ENCODE assay signal across 12 cellular contexts in genomic region chr1:31912839-31913239, GRCh38. TPM values are rescaled to one million over a fixed set of nuclear protein-coding genes. Genes with fewer than 3 reads are reported as not detected.
A peak's percentile ranks its signal among the peaks of the same experiment; 100 is the strongest.
DNase-seq lines count a peak whose midpoint lies in the region; ATAC-seq and TF ChIP-seq lines count a peak whose summit lies in the region.
"Had no signal": no experiment of that assay in that cellular context is flagged by ENCODE, and none has a peak within 500 bp of the region (broad histone marks: within the 10 kb centered on the region; RNA-seq: fewer than 3 reads in every experiment).

No MANE protein-coding gene starts in this region.

- H3K4me2 ChIP-seq in OCI-LY3 (ENCODE audit: low read length) = peak overlapping the region; percentile 46
- H3K4me2 ChIP-seq: GM23338 had no signal

- no peak for TF ChIP-seq CTCF in GM06990 (IDR thresholded peaks at IDR 0.05; ENCODE audit: insufficient read depth, low read length, poor library complexity, severe bottlenecking)
- TF ChIP-seq CTCF in OCI-LY3 (IDR thresholded peaks at IDR 0.05; ENCODE audit: low read depth, low read length) = no peak
- TF ChIP-seq CTCF in mesothelial cell of epicardium (IDR thresholded peaks at IDR 0.05; ENCODE audit: unreplicated experiment) = no peak
- TF ChIP-seq CTCF in transverse colon (IDR thresholded peaks at IDR 0.05) = no peak

- peaks cover 45% of the 10 kb centered on the region for H4K20me1 ChIP-seq in OCI-LY3 (ENCODE audit: insufficient read depth, low read length)

- DNase-seq in GM06990 (ENCODE audit: extremely low read depth, insufficient read length) (peak; percentile 52), mesothelial cell of epicardium (ENCODE audit: low spot score in 2 of 2, unreplicated experiment in 2 of 2) (no peak), transverse colon (no peak), foreskin melanocyte (no peak), NCI-H2196 (lab: John Stamatoyannopoulos, UW; ENCODE audit: unreplicated experiment) (no peak)
- DNase-seq: cerebellar nuclear complex; NCI-H526; stimulated activated CD4-positive, alpha-beta T cell treated with anti-CD3 and anti-CD28 coated beads, Interleukin-1b, Interleukin-23, amount 100 ng/mL, for 48 hours had no signal

- no peak overlapping the region for H3K4me3 Mint-ChIP-seq in mesothelial cell of epicardium
- H3K4me3 Mint-ChIP-seq: GM23338 had no signal

- in situ Hi-C loops in transverse colon (cut with MboI; ENCODE audit: low pct_ligation_motif_present in 1 of 4, low pct_unique_long_range_greater_than_20kb in 1 of 4, low sequenced_read_pairs in 3 of 4) = no loop called here

- H3K4me3 ChIP-seq in GM06990 (replicated peaks; ENCODE audit: low read depth, low read length) (no peak overlapping the region), OCI-LY3 (ENCODE audit: low read length) (peak overlapping the region; percentile 8), transverse colon (no peak overlapping the region)
- H3K4me3 ChIP-seq: GM23338, suprapubic skin had no signal

- no peaks in the 10 kb centered on the region for H3K9me3 ChIP-seq in OCI-LY3 (ENCODE audit: insufficient read depth, low read length)
- H3K9me3 ChIP-seq in transverse colon = no peaks in the 10 kb centered on the region
- H3K9me3 ChIP-seq: suprapubic skin had no signal

- H3K27me3 Mint-ChIP-seq in mesothelial cell of epicardium (ENCODE audit: low read depth) = no peaks in the 10 kb centered on the region

- peak overlapping the region; percentile 66 for H3K27ac Mint-ChIP-seq in mesothelial cell of epicardium
- H3K27ac Mint-ChIP-seq: GM23338 had no signal

- peak overlapping the region; percentile 71 for H3K27ac ChIP-seq in OCI-LY3 (ENCODE audit: low read length)
- no peak overlapping the region for H3K27ac ChIP-seq in transverse colon
- H3K27ac ChIP-seq: suprapubic skin had no signal

- no peak for TF ChIP-seq POLR2A in transverse colon (IDR thresholded peaks at IDR 0.05)

- 69 to 83% methylated on average over 1 of the region's 1 CpG for WGBS in transverse colon (ENCODE audit: low coverage in 1 of 2), 2 donors

- H3K36me3 ChIP-seq in GM06990 (ENCODE audit: control insufficient read depth, insufficient read depth, low read length) = peaks cover 10% of the 10 kb centered on the region; the same call in 1 of the 2 replicates
- peaks cover 54% of the 10 kb centered on the region for H3K36me3 ChIP-seq in OCI-LY3 (replicated peaks; ENCODE audit: low read depth, low read length)
- H3K36me3 ChIP-seq in transverse colon = peaks cover 0 to 58% (median 19%) of the 10 kb centered on the region in 4 donors

- H3K4me1 ChIP-seq in OCI-LY3 (ENCODE audit: low read length) = peaks cover 44% of the 10 kb centered on the region
- peaks cover 16 to 32% (median 20%) of the 10 kb centered on the region in 4 donors for H3K4me1 ChIP-seq in transverse colon

- intact Hi-C loops in transverse colon (cut with DNase I; ENCODE audit: low total_unique reads) = no loop called here

- H3K27me3 ChIP-seq in GM06990 (replicated peaks; ENCODE audit: control insufficient read depth, insufficient read depth, low read length) = no peaks in the 10 kb centered on the region
- H3K27me3 ChIP-seq in OCI-LY3 (ENCODE audit: low read depth, low read length) = no peaks in the 10 kb centered on the region
- H3K27me3 ChIP-seq in transverse colon = no peaks in the 10 kb centered on the region
- H3K27me3 ChIP-seq: suprapubic skin had no signal

- H2AFZ ChIP-seq in OCI-LY3 (ENCODE audit: low read depth, low read length) = no peak overlapping the region
- H2AFZ ChIP-seq: GM23338 had no signal

- peaks cover 38% of the 10 kb centered on the region for H3K4me1 Mint-ChIP-seq in mesothelial cell of epicardium
- H3K4me1 Mint-ChIP-seq: GM23338 had no signal

- peaks cover 4% of the 10 kb centered on the region for H3K9me3 Mint-ChIP-seq in mesothelial cell of epicardium
- H3K9me3 Mint-ChIP-seq: GM23338 had no signal

- peaks cover 44% of the 10 kb centered on the region for H3K36me3 Mint-ChIP-seq in mesothelial cell of epicardium

- peaks cover 77% of the 10 kb centered on the region for H3K79me2 ChIP-seq in OCI-LY3 (ENCODE audit: low read length)

- ATAC-seq in GM21723 (IDR thresholded peaks at IDR 0.05; ENCODE audit: unreplicated experiment) = peak; percentile 64
- ATAC-seq: GM23338 had no signal

- no peak overlapping the region for H3K9ac ChIP-seq in OCI-LY3 (ENCODE audit: low read length)

- TF ChIP-seq EP300 in transverse colon (IDR thresholded peaks at IDR 0.05; ENCODE audit: low read depth) = no peak

RNA-seq across cellular contexts. Expression of gene PTP4A2, which starts 25.3 kb away (rescaled TPM):
- total RNA-seq in mesothelial cell of epicardium (181 to 186 TPM (median 182 TPM) in 3 replicates), transverse colon (100 to 1,000 TPM in 3 of 4 donors, 10 to 100 TPM in 1; 58.9 to 251 (median 195) TPM)
